Comparison of ENCODE assay signal across 1 cellular context in the genomic region with DNA sequence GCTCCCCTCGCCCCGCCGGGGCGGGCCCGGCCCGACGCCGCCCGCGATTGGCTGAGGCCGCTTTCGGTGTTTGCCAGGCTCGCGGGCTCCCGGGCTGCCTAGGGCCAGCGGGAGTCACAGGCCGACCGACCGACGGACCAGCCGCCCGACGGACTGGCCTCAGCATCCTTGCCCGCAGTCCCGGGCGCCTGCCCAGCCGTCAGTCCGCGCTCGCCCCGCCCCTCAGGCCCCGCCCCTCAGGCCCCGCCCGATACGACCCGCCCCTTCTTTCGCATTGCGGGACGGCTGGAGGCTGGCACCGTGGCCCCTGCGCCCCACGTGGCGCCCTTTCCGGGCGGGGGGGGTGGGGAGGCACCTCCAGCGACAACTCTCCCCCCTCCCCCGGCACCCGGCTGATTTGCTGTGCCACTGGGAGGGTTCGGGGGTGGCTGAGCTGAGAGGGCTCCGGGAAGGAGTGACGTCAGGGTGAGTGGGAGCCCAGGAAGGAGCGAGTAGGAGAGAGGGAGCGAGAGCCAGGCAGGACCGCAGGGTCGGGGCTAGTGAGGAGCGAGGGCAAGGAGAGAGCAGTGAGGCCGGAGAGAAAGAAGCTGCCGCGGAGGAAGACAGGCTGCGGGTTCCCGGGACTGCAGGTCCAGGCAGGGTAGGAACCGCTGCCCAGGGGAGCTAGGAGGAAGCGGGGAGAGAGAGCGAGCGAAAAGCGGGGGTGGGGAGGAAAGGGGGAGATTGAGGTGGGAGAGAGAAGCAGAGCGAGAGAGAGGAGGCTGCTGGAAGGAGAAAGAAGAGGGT.
TF ChIP-seq lines count a peak whose summit lies in the region.

Gene ASPHD1 (plus strand): TSS at position 387 of the 786 bp plus-strand sequence. CDS start 484 bp downstream, outside the sequence.

TF ChIP-seq in HepG2, 621 proteins besides CTCF, POLR2A, EP300 and RAD21 (continued from another document and continues in another):
- TF ChIP-seq ZNF382 (CRISPR knock-in tag; IDR thresholded peaks at IDR 0.05; ENCODE audit: borderline replicate concordance) (no peak), JUN (CRISPR knock-in tag; IDR thresholded peaks at IDR 0.05) (peak; percentile 47; the same call in 1 of the 2 replicates), CENPBD1 (CRISPR knock-in tag; IDR thresholded peaks at IDR 0.05; ENCODE audit: borderline replicate concordance, low read depth) (no peak), PHF5A (CRISPR knock-in tag; IDR thresholded peaks at IDR 0.05; ENCODE audit: low read depth, unreplicated experiment) (peak; percentile 52), ZKSCAN1 (IDR thresholded peaks at IDR 0.05; ENCODE audit: low read length) (no peak), ZBTB3 (CRISPR knock-in tag; IDR thresholded peaks at IDR 0.05; ENCODE audit: borderline replicate concordance, low read depth) (0 out of 2 replicates have a peak, but pooled peaks have one; percentile 24), STAG1 (CRISPR knock-in tag; IDR thresholded peaks at IDR 0.05) (peak; percentile 29; the same call in 1 of the 2 replicates), MYPOP (CRISPR knock-in tag; IDR thresholded peaks at IDR 0.05) (no peak), JDP2 (CRISPR knock-in tag; IDR thresholded peaks at IDR 0.05; ENCODE audit: borderline replicate concordance) (peak; percentile 68; the same call in 1 of the 2 replicates), THAP11 (CRISPR knock-in tag; IDR thresholded peaks at IDR 0.05) (peak; percentile 58; the same call in 1 of the 2 replicates), AHR (CRISPR knock-in tag; IDR thresholded peaks at IDR 0.05) (no peak), ELF1 (CRISPR knock-in tag; IDR thresholded peaks at IDR 0.05) (peak; percentile 68; the same call in 1 of the 2 replicates), ZNF264 (CRISPR knock-in tag; IDR thresholded peaks at IDR 0.05) (no peak; the same call in 1 of the 2 replicates), ZNF891 (CRISPR knock-in tag; IDR thresholded peaks at IDR 0.05) (no peak), ZNF543 (CRISPR knock-in tag; IDR thresholded peaks at IDR 0.05) (peak; percentile 87), ZNF644 (CRISPR knock-in tag; IDR thresholded peaks at IDR 0.05; ENCODE audit: low read depth) (no peak), ZNF563 (CRISPR knock-in tag; IDR thresholded peaks at IDR 0.05) (peak; percentile 99), LCORL (IDR thresholded peaks at IDR 0.05) (no peak), LCORL (CRISPR knock-in tag; IDR thresholded peaks at IDR 0.05) (no peak), CC2D1A (CRISPR knock-in tag; IDR thresholded peaks at IDR 0.05) (no peak), ZNF251 (CRISPR knock-in tag; IDR thresholded peaks at IDR 0.05) (0 out of 2 replicates have a peak, but pooled peaks have one; percentile 72), ZNF775 (CRISPR knock-in tag; IDR thresholded peaks at IDR 0.05; ENCODE audit: borderline replicate concordance) (no peak), ATF5 (CRISPR knock-in tag; IDR thresholded peaks at IDR 0.05; ENCODE audit: low read depth) (0 out of 2 replicates have a peak, but pooled peaks have one; percentile 46), ZNF468 (CRISPR knock-in tag; IDR thresholded peaks at IDR 0.05) (no peak), ZNF550 (CRISPR knock-in tag; IDR thresholded peaks at IDR 0.05; ENCODE audit: borderline replicate concordance) (no peak), ZNF335 (CRISPR knock-in tag; IDR thresholded peaks at IDR 0.05) (no peak), MAFG (CRISPR knock-in tag; IDR thresholded peaks at IDR 0.05) (peak; percentile 50; the same call in 1 of the 2 replicates), ZKSCAN8 (CRISPR knock-in tag; IDR thresholded peaks at IDR 0.05; ENCODE audit: borderline replicate concordance) (no peak), ATF3 (CRISPR knock-in tag; IDR thresholded peaks at IDR 0.05) (peak; percentile 26), POLR2G (IDR thresholded peaks at IDR 0.05; ENCODE audit: low read depth, low read length) (peak; percentile 73), SRSF1 (optimal IDR thresholded peaks at IDR 0.05; ENCODE audit: low read depth, low read length) (peak; percentile 97), ZBTB43 (CRISPR knock-in tag; conservative IDR thresholded peaks at IDR 0.05) (peak; percentile 98; the same call in 1 of the 2 replicates), WIZ (CRISPR knock-in tag; IDR thresholded peaks at IDR 0.05) (no peak), ZNF558 (CRISPR knock-in tag; IDR thresholded peaks at IDR 0.05; ENCODE audit: borderline replicate concordance) (peak; percentile 94; the same call in 1 of the 2 replicates), TAF15 (IDR thresholded peaks at IDR 0.05; ENCODE audit: low read depth, low read length, poor library complexity, severe bottlenecking) (peak; percentile 88), NFE2L2 (IDR thresholded peaks at IDR 0.05; ENCODE audit: low read length) (no peak), THYN1 (CRISPR knock-in tag; IDR thresholded peaks at IDR 0.05; ENCODE audit: borderline replicate concordance, low read depth) (no peak), PHF20 (CRISPR knock-in tag; IDR thresholded peaks at IDR 0.05) (no peak), ZBTB38 (CRISPR knock-in tag; IDR thresholded peaks at IDR 0.05) (no peak; the same call in 1 of the 2 replicates), ZMYM3 (CRISPR knock-in tag; IDR thresholded peaks at IDR 0.05) (0 out of 2 replicates have a peak, but pooled peaks have one; percentile 27), ZNF609 (CRISPR knock-in tag; IDR thresholded peaks at IDR 0.05; ENCODE audit: borderline replicate concordance) (peak; percentile 12; the same call in 1 of the 2 replicates), POGK (CRISPR knock-in tag; conservative IDR thresholded peaks at IDR 0.05) (no peak; the same call in none of the 2 replicates), TFAP4 (IDR thresholded peaks at IDR 0.05; ENCODE audit: borderline replicate concordance, low read depth) (peak; percentile 64; the same call in 1 of the 2 replicates)
- TF ChIP-seq, protein P1, sequence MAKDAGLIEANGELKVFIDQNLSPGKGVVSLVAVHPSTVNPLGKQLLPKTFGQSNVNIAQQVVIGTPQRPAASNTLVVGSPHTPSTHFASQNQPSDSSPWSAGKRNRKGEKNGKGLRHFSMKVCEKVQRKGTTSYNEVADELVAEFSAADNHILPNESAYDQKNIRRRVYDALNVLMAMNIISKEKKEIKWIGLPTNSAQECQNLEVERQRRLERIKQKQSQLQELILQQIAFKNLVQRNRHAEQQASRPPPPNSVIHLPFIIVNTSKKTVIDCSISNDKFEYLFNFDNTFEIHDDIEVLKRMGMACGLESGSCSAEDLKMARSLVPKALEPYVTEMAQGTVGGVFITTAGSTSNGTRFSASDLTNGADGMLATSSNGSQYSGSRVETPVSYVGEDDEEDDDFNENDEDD (CRISPR knock-in tag; IDR thresholded peaks at IDR 0.05; ENCODE audit: borderline replicate concordance): peak; percentile 49; the same call in 1 of the 2 replicates
- TF ChIP-seq, protein P2, sequence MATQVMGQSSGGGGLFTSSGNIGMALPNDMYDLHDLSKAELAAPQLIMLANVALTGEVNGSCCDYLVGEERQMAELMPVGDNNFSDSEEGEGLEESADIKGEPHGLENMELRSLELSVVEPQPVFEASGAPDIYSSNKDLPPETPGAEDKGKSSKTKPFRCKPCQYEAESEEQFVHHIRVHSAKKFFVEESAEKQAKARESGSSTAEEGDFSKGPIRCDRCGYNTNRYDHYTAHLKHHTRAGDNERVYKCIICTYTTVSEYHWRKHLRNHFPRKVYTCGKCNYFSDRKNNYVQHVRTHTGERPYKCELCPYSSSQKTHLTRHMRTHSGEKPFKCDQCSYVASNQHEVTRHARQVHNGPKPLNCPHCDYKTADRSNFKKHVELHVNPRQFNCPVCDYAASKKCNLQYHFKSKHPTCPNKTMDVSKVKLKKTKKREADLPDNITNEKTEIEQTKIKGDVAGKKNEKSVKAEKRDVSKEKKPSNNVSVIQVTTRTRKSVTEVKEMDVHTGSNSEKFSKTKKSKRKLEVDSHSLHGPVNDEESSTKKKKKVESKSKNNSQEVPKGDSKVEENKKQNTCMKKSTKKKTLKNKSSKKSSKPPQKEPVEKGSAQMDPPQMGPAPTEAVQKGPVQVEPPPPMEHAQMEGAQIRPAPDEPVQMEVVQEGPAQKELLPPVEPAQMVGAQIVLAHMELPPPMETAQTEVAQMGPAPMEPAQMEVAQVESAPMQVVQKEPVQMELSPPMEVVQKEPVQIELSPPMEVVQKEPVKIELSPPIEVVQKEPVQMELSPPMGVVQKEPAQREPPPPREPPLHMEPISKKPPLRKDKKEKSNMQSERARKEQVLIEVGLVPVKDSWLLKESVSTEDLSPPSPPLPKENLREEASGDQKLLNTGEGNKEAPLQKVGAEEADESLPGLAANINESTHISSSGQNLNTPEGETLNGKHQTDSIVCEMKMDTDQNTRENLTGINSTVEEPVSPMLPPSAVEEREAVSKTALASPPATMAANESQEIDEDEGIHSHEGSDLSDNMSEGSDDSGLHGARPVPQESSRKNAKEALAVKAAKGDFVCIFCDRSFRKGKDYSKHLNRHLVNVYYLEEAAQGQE (IDR thresholded peaks at IDR 0.05; ENCODE audit: borderline replicate concordance in 1 of 2, low read depth in 1 of 2, low read length in 2 of 2): no peak; a peak in 2 of 4 replicates
